8 cellular contexts compared by ENCODE assay signal in genomic region chr1:38138498-38139233, GRCh38.
DNase-seq lines count a peak whose midpoint lies in the region; ATAC-seq and TF ChIP-seq lines count a peak whose summit lies in the region.

No MANE protein-coding gene starts in this region.

- H3K27me3 ChIP-seq in SJCRH30 (no peaks in the 10 kb centered on the region), foreskin keratinocyte (peaks cover 21% of the 10 kb centered on the region)

- H3K4me1 ChIP-seq in SJCRH30 (peaks cover 43% of the 10 kb centered on the region), foreskin keratinocyte (peaks cover 11% of the 10 kb centered on the region)

- H3K36me3 ChIP-seq in SJCRH30: no peaks in the 10 kb centered on the region

- H3K9me3 ChIP-seq in SJCRH30 (replicated peaks): no peaks in the 10 kb centered on the region

- peak; percentile 55 for TF ChIP-seq CTCF in foreskin keratinocyte (conservative IDR thresholded peaks at IDR 0.05)

- DNase-seq in EH (ENCODE audit: low read depth): peak; percentile 98
- DNase-seq in SJCRH30: peak; percentile 98 to 99
- peak; percentile 94 to 96 for DNase-seq in foreskin keratinocyte
- DNase-seq in pons (ENCODE audit: low spot score): peak; percentile 25
- DNase-seq in iPS-NIHi7 (ENCODE audit: extremely low spot score): no peak
- DNase-seq in SKM-1 treated with dmso at 0.1 percent for 144 hours (lab: John Stamatoyannopoulos, UW; ENCODE audit: unreplicated experiment): no peak

- H3K27ac ChIP-seq in SJCRH30: peak overlapping the region; percentile 75
- no peak overlapping the region for H3K27ac ChIP-seq in foreskin keratinocyte

- H3K4me3 ChIP-seq in SJCRH30: no peak overlapping the region

- ATAC-seq in foreskin keratinocyte: peak; percentile 96
- no peak for ATAC-seq in HG02798 (IDR thresholded peaks at IDR 0.05; ENCODE audit: poor library complexity, unreplicated experiment)
- ATAC-seq in HG03175 (IDR thresholded peaks at IDR 0.05; ENCODE audit: unreplicated experiment): no peak

Comparison
In these comparisons a context has a peak if more than half of its experiments do, and no peak if none do; other contexts are left out.
1. DNase-seq: peak in EH (single experiment), SJCRH30 (2 of 2), foreskin keratinocyte (2 of 2) and pons (single experiment); none in iPS-NIHi7 (single experiment) and SKM-1 treated with dmso at 0.1 percent for 144 hours (single experiment).